In genomic region chr12:51815571-51815970, GRCh38 we compare ENCODE assay signal across 15 cellular contexts. TPM values are rescaled to one million over a fixed set of nuclear protein-coding genes. Genes with fewer than 3 reads are reported as not detected.
DNase-seq lines count a peak whose midpoint lies in the region; ATAC-seq and TF ChIP-seq lines count a peak whose summit lies in the region.
"Had no signal": no experiment of that assay in that cellular context is flagged by ENCODE, and none has a peak within 500 bp of the region (broad histone marks: within the 10 kb centered on the region; RNA-seq: fewer than 3 reads in every experiment).

No MANE protein-coding gene starts in this region.

- H3K4me3 ChIP-seq in CD8-positive, alpha-beta T cell (ENCODE audit: low read depth, low read length): no peak overlapping the region

- POLR2A ChIA-PET in CD8-positive, alpha-beta T cell (lab: Charles Lee): no interaction called here

- DNase-seq in CD8-positive, alpha-beta T cell: no peak
- DNase-seq in HFFc6 (no peak), natural killer cell (no peak), cerebellar cortex (ENCODE audit: low spot score) (no peak), inferior parietal cortex (ENCODE audit: extremely low spot score) (no peak)
- DNase-seq: central memory CD4-positive, alpha-beta T cell; hippocampal formation; NCI-H146; NCI-H774; stimulated activated CD4-positive, alpha-beta T cell treated with anti-CD3 and anti-CD28 coated beads, Interleukin-4, amount 100 ng/mL, for 24 hours had no signal

- no peak for TF ChIP-seq CTCF in CD8-positive, alpha-beta T cell (IDR thresholded peaks at IDR 0.05)
- TF ChIP-seq CTCF in HFFc6 (IDR thresholded peaks at IDR 0.05): no peak
- no peak for TF ChIP-seq CTCF in brain (conservative IDR thresholded peaks at IDR 0.05)
- no peak for TF ChIP-seq CTCF in natural killer cell (IDR thresholded peaks at IDR 0.05)

- CTCF ChIA-PET in CD8-positive, alpha-beta T cell (lab: Charles Lee): interaction anchor here (1.0 to 2.0 kb wide), 4 partner anchors 8 to 107 kb away, joined by 3 to 8 read pairs (median 4); no protein-coding TSS in a partner anchor

- no peak overlapping the region for H3K27ac Mint-ChIP-seq in CD8-positive, alpha-beta T cell
- peak overlapping the region; percentile 69 for H3K27ac Mint-ChIP-seq in HFFc6
- peak overlapping the region in 2 of 5 experiments; percentile 26 to 80 for H3K27ac Mint-ChIP-seq in brain
- H3K27ac Mint-ChIP-seq in natural killer cell: peak overlapping the region; percentile 57 to 65

- intact Hi-C loops in CD8-positive, alpha-beta T cell (cut with DNase I, micrococcal nuclease): no loop called here
- intact Hi-C loops in natural killer cell (cut with micrococcal nuclease): no loop called here

- H3K9me3 Mint-ChIP-seq in CD8-positive, alpha-beta T cell: no peaks in the 10 kb centered on the region
- H3K9me3 Mint-ChIP-seq in HFFc6: no peaks in the 10 kb centered on the region
- peaks cover 0 to 4% (median 0%) of the 10 kb centered on the region in 5 experiments for H3K9me3 Mint-ChIP-seq in brain
- H3K9me3 Mint-ChIP-seq in natural killer cell: no peaks in the 10 kb centered on the region

- H3K4me1 Mint-ChIP-seq in CD8-positive, alpha-beta T cell (ENCODE audit: low read depth): peaks cover 21% of the 10 kb centered on the region
- peaks cover 35% of the 10 kb centered on the region for H3K4me1 Mint-ChIP-seq in HFFc6 (ENCODE audit: low read depth)
- peaks cover 17% of the 10 kb centered on the region for H3K4me1 Mint-ChIP-seq in brain
- peaks cover 13 to 17% of the 10 kb centered on the region in 2 donors for H3K4me1 Mint-ChIP-seq in natural killer cell

- no peaks in the 10 kb centered on the region for H3K27me3 ChIP-seq in CD8-positive, alpha-beta T cell (ENCODE audit: insufficient read depth, low read length)

- H3K36me3 ChIP-seq in CD8-positive, alpha-beta T cell (ENCODE audit: insufficient read depth, low read length): no peaks in the 10 kb centered on the region

- no peak for ATAC-seq in CD8-positive, alpha-beta T cell
- ATAC-seq in natural killer cell: no peak
- ATAC-seq in GM21515 (IDR thresholded peaks at IDR 0.05; ENCODE audit: unreplicated experiment): no peak
- no peak for ATAC-seq in GM21737 (IDR thresholded peaks at IDR 0.05; ENCODE audit: unreplicated experiment)
- ATAC-seq: esophagus mucosa had no signal

- H3K27me3 Mint-ChIP-seq in CD8-positive, alpha-beta T cell (ENCODE audit: low read depth): no peaks in the 10 kb centered on the region
- H3K27me3 Mint-ChIP-seq in HFFc6 (ENCODE audit: insufficient read depth): peaks cover 9% of the 10 kb centered on the region
- H3K27me3 Mint-ChIP-seq in brain: peaks cover 32% of the 10 kb centered on the region
- no peaks in the 10 kb centered on the region for H3K27me3 Mint-ChIP-seq in natural killer cell (ENCODE audit: low read depth in 2 of 2)

- H3K9me3 ChIP-seq in CD8-positive, alpha-beta T cell (ENCODE audit: low read length): no peaks in the 10 kb centered on the region

- peaks cover 20% of the 10 kb centered on the region for H3K4me1 ChIP-seq in CD8-positive, alpha-beta T cell (ENCODE audit: insufficient read depth, low read length)

- no peak overlapping the region for H3K27ac ChIP-seq in CD8-positive, alpha-beta T cell (ENCODE audit: low read depth, low read length)
- H3K27ac ChIP-seq: C4-2B had no signal

- peak overlapping the region; percentile 85 for H3K4me3 Mint-ChIP-seq in CD8-positive, alpha-beta T cell
- peak overlapping the region; percentile 65 for H3K4me3 Mint-ChIP-seq in HFFc6
- H3K4me3 Mint-ChIP-seq in brain: peak overlapping the region in 4 of 5 experiments; percentile 52 to 76 (median 70)
- peak overlapping the region; percentile 90 for H3K4me3 Mint-ChIP-seq in natural killer cell

- H3K36me3 Mint-ChIP-seq in CD8-positive, alpha-beta T cell: no peaks in the 10 kb centered on the region
- no peaks in the 10 kb centered on the region for H3K36me3 Mint-ChIP-seq in HFFc6 (ENCODE audit: low read depth)
- H3K36me3 Mint-ChIP-seq in brain: no peaks in the 10 kb centered on the region
- H3K36me3 Mint-ChIP-seq in natural killer cell: no peaks in the 10 kb centered on the region

RNA-seq across cellular contexts. Expression of gene FIGNL2, which starts 32.9 kb away (rescaled TPM):
- 1 to 10 TPM; 1.5 to 1.9 TPM for total RNA-seq in CD8-positive, alpha-beta T cell
- not detected for total RNA-seq in HFFc6 (2021; fragmentation: NEBNext Ultra II Directional; extraction: Animal tissue kit (Norgen Biotek cat#: 25700))
- 0.46 TPM for polyA plus RNA-seq in brain (ENCODE audit: insufficient read depth, low read depth, low replicate concordance)
- total RNA-seq in natural killer cell: 1 to 10 TPM; 1.4 to 1.6 (median 1.5) TPM
